ENCODE assay signal across 9 cellular contexts in the genomic region with DNA sequence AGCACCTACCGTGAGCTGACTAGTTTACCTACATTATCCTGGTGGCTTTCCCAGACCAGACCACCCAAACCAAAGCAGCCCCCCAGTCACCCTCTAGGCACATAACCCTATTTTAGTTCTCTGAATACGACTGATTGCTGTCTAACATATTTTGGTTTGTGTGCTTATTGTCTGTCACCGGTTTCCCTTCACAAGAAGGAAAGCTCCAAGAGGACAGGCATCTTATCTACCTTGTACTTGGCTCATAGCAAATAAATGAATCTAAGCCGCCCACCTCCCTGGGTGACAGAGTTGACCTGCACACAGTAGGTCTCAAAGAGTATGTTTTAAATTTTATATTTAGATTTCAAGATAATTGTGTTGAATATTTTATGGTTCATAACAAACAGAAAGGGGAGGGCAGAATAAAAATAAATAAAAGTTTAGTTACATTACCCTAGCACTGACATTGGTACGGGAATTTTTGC. TPM values are rescaled to one million over a fixed set of nuclear protein-coding genes. Genes with fewer than 3 reads are reported as not detected.
DNase-seq lines count a peak whose midpoint lies in the region; ATAC-seq, FAIRE-seq and TF ChIP-seq lines count a peak whose summit lies in the region.
"Had no signal": no experiment of that assay in that cellular context is flagged by ENCODE, and none has a peak within 500 bp of the region (broad histone marks: within the 10 kb centered on the region; RNA-seq: fewer than 3 reads in every experiment).

No MANE protein-coding gene starts in this region.

- H3K9ac ChIP-seq in PC-3 (ENCODE audit: low read length) = peak overlapping the region; percentile 73
- H3K9ac ChIP-seq in endothelial cell of umbilical vein (replicated peaks; ENCODE audit: extremely low read depth, insufficient read depth, low read length) = peak overlapping the region; percentile 70

- POLR2A ChIA-PET in PC-3 (lab: Charles Lee; ENCODE audit: unreplicated experiment) (interaction anchor here (0.5 to 1.7 kb wide), 12 partner anchors 31 to 350 kb away, joined by 3 to 16 read pairs (median 4); no protein-coding TSS in a partner anchor), endothelial cell of umbilical vein (lab: Charles Lee) (interaction anchor here (0.5 kb wide), 1 partner anchor 86 kb away, joined by 4 read pairs; no protein-coding TSS in a partner anchor)

- H3K4me3 ChIP-seq in PC-3 (ENCODE audit: low read length) (peak overlapping the region; percentile 73), endothelial cell of umbilical vein (replicated peaks in 1 of 3; ENCODE audit: insufficient read depth in 1 of 3, low read depth in 1 of 3, low read length in 3 of 3) (peak overlapping the region; percentile 63 to 78 (median 70)), pancreas (peak overlapping the region; percentile 61 to 89 (median 70))

- dilution Hi-C loops in endothelial cell of umbilical vein (cut with MboI; ENCODE audit: extremely low pct_ligation_motif_present, low sequenced_read_pairs) = no loop called here

- peaks cover 18% of the 10 kb centered on the region for H3F3A ChIP-seq in PC-3 (ENCODE audit: low read length, unreplicated experiment)

- H3K4me1 ChIP-seq in PC-3 (ENCODE audit: insufficient read depth, low read length) (peaks cover 60% of the 10 kb centered on the region), endothelial cell of umbilical vein (ENCODE audit: control insufficient read depth, extremely low read depth, insufficient read depth, low read length) (peaks cover 53% of the 10 kb centered on the region), pancreas (peaks cover 20 to 49% (median 24%) of the 10 kb centered on the region in 3 donors)

- H2AFZ ChIP-seq in PC-3 (ENCODE audit: low read length) (peak overlapping the region; percentile 89), endothelial cell of umbilical vein (ENCODE audit: low read depth, low read length) (peak overlapping the region; percentile 90)

- peak overlapping the region; percentile 16 for H3K27ac Mint-ChIP-seq in Calu3 (ENCODE audit: unreplicated experiment)

- BruUV-seq in Calu3 (replicated peaks; lab: Mats Ljungman, UMichigan) (no TSS peak), PC-3 (replicated peaks; lab: Mats Ljungman, UMichigan) (TSS peak; percentile 58), endothelial cell of umbilical vein (replicated peaks; lab: Mats Ljungman, UMichigan) (no TSS peak)

- peak overlapping the region; percentile 84 for H3K4me3 Mint-ChIP-seq in Calu3 (ENCODE audit: low read depth, unreplicated experiment)

- CTCF ChIA-PET in Calu3 (lab: Charles Lee) = interaction anchor here (0.7 to 1.3 kb wide), 5 partner anchors 47 to 1476 kb away, joined by 3 to 5 read pairs (median 4); a partner anchor contains a TSS
- CTCF ChIA-PET in PC-3 (lab: Charles Lee) = interaction anchor here (0.5 to 2.4 kb wide), 9 partner anchors 30 to 734 kb away, joined by 3 to 13 read pairs (median 4); no protein-coding TSS in a partner anchor
- CTCF ChIA-PET in endothelial cell of umbilical vein (lab: Charles Lee) = interaction anchor here (0.9 to 4.8 kb wide), 3 partner anchors 46 to 731 kb away, joined by 3 to 33 read pairs (median 4); no protein-coding TSS in a partner anchor

- peaks cover 45% of the 10 kb centered on the region for H3K4me1 Mint-ChIP-seq in Calu3 (ENCODE audit: low read depth, unreplicated experiment)

- H3K9me1 ChIP-seq in endothelial cell of umbilical vein (replicated peaks; ENCODE audit: control insufficient read depth, extremely low read depth, insufficient read depth, low read length) = no peaks in the 10 kb centered on the region

- H3K27ac ChIP-seq in PC-3 (ENCODE audit: low read length) = peak overlapping the region; percentile 68
- no peak overlapping the region for H3K27ac ChIP-seq in endothelial cell of umbilical vein (ENCODE audit: insufficient read depth, low read depth, low read length)
- H3K27ac ChIP-seq in pancreas = peak overlapping the region; percentile 91 to 98 (median 96)

- FAIRE-seq in endothelial cell of umbilical vein (lab: Jason Lieb, UNC) (no peak), pancreas (lab: Jason Lieb, UNC) (no peak)
- FAIRE-seq: islet of Langerhans had no signal

- peaks cover 3% of the 10 kb centered on the region for H3K9me3 Mint-ChIP-seq in Calu3 (ENCODE audit: low read depth, unreplicated experiment)

- H3K36me3 ChIP-seq in PC-3 (ENCODE audit: low read depth, low read length) = peaks cover 35% of the 10 kb centered on the region
- H3K36me3 ChIP-seq in endothelial cell of umbilical vein (ENCODE audit: control insufficient read depth in 2 of 2, extremely low read depth in 1 of 2, insufficient read depth in 2 of 2, low read length in 2 of 2) = peaks cover under 1 to 5% of the 10 kb centered on the region in 2 experiments
- peaks cover 0 to 4% (median 1%) of the 10 kb centered on the region in 3 donors for H3K36me3 ChIP-seq in pancreas

- intact Hi-C loops in Calu3 (cut with micrococcal nuclease; ENCODE audit: unreplicated experiment) (loop anchor here (5.0 kb wide), 1 partner anchor 236 kb away; a partner anchor contains a TSS), PC-3 (cut with micrococcal nuclease) (loop anchor here (5.0 kb wide), 1 partner anchor 211 kb away; no protein-coding TSS in a partner anchor), endothelial cell of umbilical vein (cut with micrococcal nuclease) (loop anchor here (2.0 to 10.0 kb wide), 5 partner anchors 219 to 943 kb away; a partner anchor contains a TSS), pancreas (cut with DNase I) (no loop called here)

- no peaks in the 10 kb centered on the region for H3K27me3 ChIP-seq in PC-3 (ENCODE audit: low read length)
- H3K27me3 ChIP-seq in endothelial cell of umbilical vein (ENCODE audit: control insufficient read depth in 2 of 2, insufficient read depth in 2 of 2, low read length in 2 of 2) = no peaks in the 10 kb centered on the region
- no peaks in the 10 kb centered on the region for H3K27me3 ChIP-seq in pancreas

- peaks cover 40% of the 10 kb centered on the region for H3K36me3 Mint-ChIP-seq in Calu3 (ENCODE audit: insufficient read depth, unreplicated experiment)

- TF ChIP-seq POLR2A in endothelial cell of umbilical vein (IDR thresholded peaks at IDR 0.05; ENCODE audit: low read depth, low read length) = no peak

- H3K9me3 ChIP-seq in PC-3 (ENCODE audit: low read length) = no peaks in the 10 kb centered on the region
- no peaks in the 10 kb centered on the region for H3K9me3 ChIP-seq in endothelial cell of umbilical vein (replicated peaks; ENCODE audit: control insufficient read depth, insufficient read depth, low read length)
- no peaks in the 10 kb centered on the region for H3K9me3 ChIP-seq in pancreas

- H3K4me2 ChIP-seq in PC-3 (ENCODE audit: low read length) (peak overlapping the region; percentile 87), endothelial cell of umbilical vein (ENCODE audit: insufficient read depth, low read length) (peak overlapping the region; percentile 91)

- peaks cover 66% of the 10 kb centered on the region for H3K79me2 ChIP-seq in PC-3 (ENCODE audit: low read length)
- peaks cover 52% of the 10 kb centered on the region for H3K79me2 ChIP-seq in endothelial cell of umbilical vein (ENCODE audit: control insufficient read depth, insufficient read depth, low read length)

- H4K20me1 ChIP-seq in PC-3 (ENCODE audit: low read length) (peaks cover 30% of the 10 kb centered on the region), endothelial cell of umbilical vein (replicated peaks; ENCODE audit: control insufficient read depth, extremely low read depth, insufficient read depth, low read length) (no peaks in the 10 kb centered on the region)

- no peak for TF ChIP-seq CTCF in Calu3 (IDR thresholded peaks at IDR 0.05; ENCODE audit: unreplicated experiment)
- TF ChIP-seq CTCF in PC-3 (conservative IDR thresholded peaks at IDR 0.05; ENCODE audit: low read depth, low read length) = no peak
- no peak for TF ChIP-seq CTCF in endothelial cell of umbilical vein (IDR thresholded peaks at IDR 0.05; ENCODE audit: extremely low read depth in 1 of 2, insufficient read depth in 1 of 2, low read depth in 1 of 2, low read length in 2 of 2)
- TF ChIP-seq CTCF in pancreas (IDR thresholded peaks at IDR 0.05) = no peak

- H3K27me3 Mint-ChIP-seq in Calu3 (ENCODE audit: unreplicated experiment) = no peaks in the 10 kb centered on the region

- ATAC-seq in PC-3 = no peak
- no peak for ATAC-seq in pancreas

- 23 to 25% methylated on average over 5 of the region's 5 CpGs for WGBS in pancreas, 2 donors

- no peaks in the 10 kb centered on the region for H3K9me2 ChIP-seq in PC-3 (replicated peaks; ENCODE audit: low read length)

- DNase-seq in Calu3 (no peak), PC-3 (peak; percentile 40), endothelial cell of umbilical vein (ENCODE audit: low read depth, low spot score) (no peak), pancreas (no peak), OCI-M1 (lab: John Stamatoyannopoulos, UW) (no peak), NCI-H446 (lab: John Stamatoyannopoulos, UW) (no peak), NCI-H2171 (lab: John Stamatoyannopoulos, UW) (no peak), ureter (ENCODE audit: low spot score) (no peak)

TF ChIP-seq in endothelial cell of umbilical vein, 7 proteins besides CTCF, POLR2A, EP300 and RAD21:
- TF ChIP-seq, protein P1, sequence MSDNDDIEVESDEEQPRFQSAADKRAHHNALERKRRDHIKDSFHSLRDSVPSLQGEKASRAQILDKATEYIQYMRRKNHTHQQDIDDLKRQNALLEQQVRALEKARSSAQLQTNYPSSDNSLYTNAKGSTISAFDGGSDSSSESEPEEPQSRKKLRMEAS (IDR thresholded peaks at IDR 0.05; ENCODE audit: insufficient read depth, insufficient read length) = no peak
- no peak for TF ChIP-seq EZH2 (IDR thresholded peaks at IDR 0.05; ENCODE audit: borderline replicate concordance, low read depth, low read length, severe bottlenecking)

RNA-seq across cellular contexts. Expression of a gene that starts 0.9 kb away (rescaled TPM):
- total RNA-seq in Calu3 (2022) (325 and 360 TPM in 2 replicates), PC-3 (2014; rRNA removed) (649 and 829 TPM in 2 replicates), endothelial cell of umbilical vein (259 and 288 TPM in 2 replicates), pancreas (100 to 1,000 TPM in 3 of 6 donors, 10 to 100 TPM in 3; 89.8 to 126 (median 100) TPM), ureter (167 TPM)
- polyA plus RNA-seq in endothelial cell of umbilical vein (126 and 145 TPM in 2 replicates), pancreas (100 to 1,000 TPM; 127 to 129 TPM)
- 195 and 235 TPM in 2 replicates for polyA plus RNA-seq in endothelial cell of umbilical vein (2011; cell fraction: cytosol; rRNA removed)
- 121 and 133 TPM in 2 replicates for polyA plus RNA-seq in endothelial cell of umbilical vein (2011; cell fraction: nucleus; rRNA removed)
- polyA plus RNA-seq in endothelial cell of umbilical vein (2012) = 190 and 220 TPM in 2 replicates
- 211 and 248 TPM in 2 replicates for polyA minus RNA-seq in endothelial cell of umbilical vein
- polyA minus RNA-seq in endothelial cell of umbilical vein (2011; cell fraction: cytosol; rRNA and poly(A)+ RNA removed) = 797 TPM
- polyA minus RNA-seq in endothelial cell of umbilical vein (2011; cell fraction: nucleus; rRNA and poly(A)+ RNA removed) = 64.9 and 77.8 TPM in 2 replicates

Comparison
In these comparisons a context has a peak if more than half of its experiments do, and no peak if none do; other contexts are left out.
1. intact Hi-C loops: an anchor here in Calu3 (5.0 kb wide), PC-3 (5.0 kb wide) and endothelial cell of umbilical vein (2.0 to 10.0 kb wide); none called in pancreas.